In the genomic region with DNA sequence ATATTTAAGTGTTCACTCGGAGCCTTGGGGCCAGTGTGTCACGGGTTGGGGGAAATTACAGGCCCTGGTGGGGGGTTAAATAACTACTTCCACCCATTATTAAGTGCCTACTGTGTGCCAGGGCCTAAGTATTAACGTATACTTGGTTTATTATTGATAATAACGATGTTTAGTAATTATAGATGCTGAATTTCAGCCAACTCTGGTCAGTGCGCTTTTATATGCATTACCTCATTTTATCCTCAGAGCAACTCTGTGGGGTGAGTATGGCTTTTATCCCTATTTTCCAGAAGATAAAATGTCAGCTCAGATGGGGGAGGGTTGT, we compare ENCODE assay signal across 8 cellular contexts. TPM values are rescaled to one million over a fixed set of nuclear protein-coding genes. Genes with fewer than 3 reads are reported as not detected.
DNase-seq lines count a peak whose midpoint lies in the region; ATAC-seq and TF ChIP-seq lines count a peak whose summit lies in the region.

No MANE protein-coding gene starts in this region.

- no peaks in the 10 kb centered on the region for H3K9me3 Mint-ChIP-seq in naive B cell

- peak overlapping the region; percentile 83 for H3K4me3 ChIP-seq in AG04449 (ENCODE audit: low read depth, low read length)
- H3K4me3 ChIP-seq in Jurkat, Clone E6-1 (ENCODE audit: low read length): peak overlapping the region; percentile 65
- H3K4me3 ChIP-seq in coronary artery: peak overlapping the region; percentile 85

- CTCF ChIA-PET in AG04449 (lab: Yijun Ruan, JAX): interaction anchor here (1.0 to 2.6 kb wide), 4 partner anchors 28 to 221 kb away, joined by 5 to 17 read pairs (median 6); no protein-coding TSS in a partner anchor

- no peak for TF ChIP-seq CTCF in AG04449 (IDR thresholded peaks at IDR 0.05; ENCODE audit: insufficient read depth, low read length, missing control alignments)
- no peak for TF ChIP-seq CTCF in coronary artery (IDR thresholded peaks at IDR 0.05)

- H3K36me3 Mint-ChIP-seq in naive B cell: no peaks in the 10 kb centered on the region

- DNase-seq in AG04449 (ENCODE audit: low read depth, low spot score) (no peak), coronary artery (ENCODE audit: low spot score) (no peak), naive B cell (no peak), NCI-H2081 treated with DMSO at 0.1 percent for 48 hours (lab: John Stamatoyannopoulos, UW) (no peak), HPDE6-E6E7 (ENCODE audit: extremely low spot score) (no peak), kidney tubule cell (ENCODE audit: low spot score) (no peak), NCI-H748 (lab: John Stamatoyannopoulos, UW; ENCODE audit: unreplicated experiment) (no peak)
- no peak for DNase-seq in Jurkat, Clone E6-1 (ENCODE audit: low read depth, low spot score)

- H3K27me3 Mint-ChIP-seq in naive B cell: peaks cover 0 to 16% (median 0%) of the 10 kb centered on the region in 3 donors

- peaks cover 4 to 19% (median 18%) of the 10 kb centered on the region in 3 donors for H3K4me1 Mint-ChIP-seq in naive B cell

- H3K4me3 Mint-ChIP-seq in naive B cell: peak overlapping the region; percentile 66 to 84 (median 70)

- POLR2A ChIA-PET in AG04449 (lab: Yijun Ruan, JAX): interaction anchor here (1.9 to 2.3 kb wide), 2 partner anchors 17 to 25 kb away, joined by 5 to 12 read pairs; no protein-coding TSS in a partner anchor

- no peak for ATAC-seq in naive B cell (ENCODE audit: low read depth in 2 of 2)

- peak overlapping the region in 3 of 6 donors; percentile 18 to 51 (median 26) for H3K27ac Mint-ChIP-seq in naive B cell

- peak overlapping the region; percentile 84 to 92 for H3K27ac ChIP-seq in coronary artery

RNA-seq across cellular contexts. Expression of a gene that starts 0.8 kb away (rescaled TPM):
- polyA plus RNA-seq in Jurkat, Clone E6-1 (2012; ENCODE audit: insufficient read depth, insufficient read length): 6.2 TPM
- polyA plus RNA-seq in naive B cell (ENCODE audit: low read depth in 6 of 6): 1 to 10 TPM in 5 of 6 donors, not detected in 1; 2.0 to 3.6 (median 2.4) TPM

RNA-seq across cellular contexts. Expression of a gene that starts 42.1 kb away (rescaled TPM):
- polyA plus RNA-seq in Jurkat, Clone E6-1 (2012; ENCODE audit: insufficient read depth, insufficient read length): 13.8 TPM
- polyA plus RNA-seq in naive B cell (ENCODE audit: low read depth in 6 of 6): 1 to 10 TPM in 5 of 6 donors, not detected in 1; 2.5 to 4.4 (median 3.0) TPM
